ENCODE assay signal across 1 cellular context in the genomic region with DNA sequence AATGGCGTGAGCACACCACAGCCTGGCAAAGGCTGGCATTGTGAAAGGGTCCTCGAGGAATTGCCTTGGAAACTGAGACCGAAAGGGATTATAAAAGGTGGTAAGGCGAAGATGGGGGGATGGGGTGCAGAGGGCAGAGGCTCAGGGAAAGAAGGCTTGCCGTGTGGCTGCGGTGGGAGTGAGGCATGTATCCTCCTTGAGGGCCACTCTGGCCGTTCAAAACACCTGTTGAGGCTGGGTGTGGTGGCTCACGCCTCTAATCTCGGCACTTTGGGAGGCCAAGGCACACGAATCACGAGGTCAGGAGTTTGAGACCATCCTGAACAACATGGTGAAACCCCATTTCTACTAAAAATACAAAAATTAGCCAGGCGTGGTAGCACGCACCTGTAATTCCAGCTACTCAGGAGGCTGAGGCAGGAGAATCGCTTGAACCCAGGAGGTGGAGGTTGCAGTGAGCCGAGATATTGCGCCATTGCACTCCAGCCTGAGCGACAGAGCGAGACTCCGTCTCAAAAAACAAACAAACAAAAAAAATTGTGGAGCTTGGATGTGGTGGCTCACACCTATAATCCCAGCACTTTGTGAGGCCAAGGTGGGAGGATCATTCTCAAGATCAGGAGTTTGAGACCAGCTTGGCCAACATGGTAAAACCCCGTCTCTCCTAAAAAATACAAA.
TF ChIP-seq lines count a peak whose summit lies in the region.

No MANE protein-coding gene starts in this region.

TF ChIP-seq in HEK293, 187 proteins besides CTCF, POLR2A, EP300 and RAD21:
- TF ChIP-seq SCRT2 (tag by site-specific recombination; IDR thresholded peaks at IDR 0.05) (peak; percentile 84), SCRT1 (tag by site-specific recombination; IDR thresholded peaks at IDR 0.05; ENCODE audit: borderline replicate concordance) (peak; percentile 67)
